Comparison of ENCODE assay signal across 22 cellular contexts in genomic region chr5:148905541-148905940, GRCh38.
A peak's percentile ranks its signal among the peaks of the same experiment; 100 is the strongest.
DNase-seq lines count a peak whose midpoint lies in the region; ATAC-seq, FAIRE-seq and TF ChIP-seq lines count a peak whose summit lies in the region.
"Had no signal": no experiment of that assay in that cellular context is flagged by ENCODE, and none has a peak within 500 bp of the region (broad histone marks: within the 10 kb centered on the region; RNA-seq: fewer than 3 reads in every experiment).

No MANE protein-coding gene starts in this region.

- H3K36me3 ChIP-seq in sigmoid colon (no peaks in the 10 kb centered on the region), small intestine (ENCODE audit: control insufficient read depth in 2 of 2, insufficient read depth in 2 of 2, low read length in 2 of 2) (no peaks in the 10 kb centered on the region)
- H3K36me3 ChIP-seq: Peyer's patch had no signal

- TF ChIP-seq CTCF in natural killer cell (IDR thresholded peaks at IDR 0.05) (no peak), sigmoid colon (IDR thresholded peaks at IDR 0.05) (no peak)

- POLR2A ChIA-PET in activated CD4-positive, alpha-beta memory T cell treated with anti-CD3 and anti-CD28 coated beads, Interleukin-2, amount 10 ng/mL, durations not matched to agents 7 days and 5 days (lab: Charles Lee) = no interaction called here

- H3K4me3 ChIP-seq in sigmoid colon (no peak overlapping the region), small intestine (ENCODE audit: low read depth in 1 of 2, low read length in 2 of 2) (no peak overlapping the region)
- H3K4me3 ChIP-seq: GM23248, Peyer's patch had no signal

- peaks cover 29 to 44% of the 10 kb centered on the region in 2 donors for H3K4me1 Mint-ChIP-seq in natural killer cell
- H3K4me1 Mint-ChIP-seq in natural killer cell treated with Interleukin-12 subunit alpha and Interleukin-12 subunit beta and Interleukin-15 and Interleukin-18, amount 100 ng/mL, for 72 hours (ENCODE audit: low read depth in 2 of 2) = peaks cover 15 to 23% of the 10 kb centered on the region in 2 donors
- H3K4me1 Mint-ChIP-seq in activated CD4-positive, alpha-beta memory T cell treated with anti-CD3 and anti-CD28 coated beads, Interleukin-2, amount 10 ng/mL, durations not matched to agents 7 days and 5 days = peaks cover 8% of the 10 kb centered on the region

- WGBS in sigmoid colon, 2 donors = 93 to 97% methylated on average over 1 of the region's 1 CpG
- WGBS in small intestine, 3 donors = 90 to 100% (median 90%) methylated on average over 1 of the region's 1 CpG

- H3K27ac Mint-ChIP-seq in natural killer cell = peak overlapping the region; percentile 30 to 41
- H3K27ac Mint-ChIP-seq in natural killer cell treated with Interleukin-12 subunit alpha and Interleukin-12 subunit beta and Interleukin-15 and Interleukin-18, amount 100 ng/mL, for 72 hours = no peak overlapping the region
- no peak overlapping the region for H3K27ac Mint-ChIP-seq in activated CD4-positive, alpha-beta memory T cell treated with anti-CD3 and anti-CD28 coated beads, Interleukin-2, amount 10 ng/mL, durations not matched to agents 7 days and 5 days
- H3K27ac Mint-ChIP-seq: B cell; CD8-positive, alpha-beta T cell had no signal

- H3K9me3 ChIP-seq in sigmoid colon (no peaks in the 10 kb centered on the region), small intestine (ENCODE audit: control insufficient read depth, low read depth) (no peaks in the 10 kb centered on the region)
- H3K9me3 ChIP-seq: Peyer's patch had no signal

- peak overlapping the region; percentile 27 for H3K27ac ChIP-seq in layer of hippocampus (ENCODE audit: low read depth, low read length)
- peak overlapping the region in 3 of 4 donors; percentile 66 to 78 (median 75) for H3K27ac ChIP-seq in sigmoid colon
- no peak overlapping the region for H3K27ac ChIP-seq in small intestine (ENCODE audit: low read depth in 1 of 2, low read length in 1 of 2)
- H3K27ac ChIP-seq: GM23248 had no signal

- H3K27me3 ChIP-seq in layer of hippocampus (ENCODE audit: control insufficient read depth, insufficient read depth, low read length) (no peaks in the 10 kb centered on the region), sigmoid colon (no peaks in the 10 kb centered on the region), small intestine (ENCODE audit: control insufficient read depth in 2 of 2, insufficient read depth in 2 of 2, low read length in 2 of 2) (no peaks in the 10 kb centered on the region)
- H3K27me3 ChIP-seq: Peyer's patch had no signal

- H3K36me3 Mint-ChIP-seq in natural killer cell = no peaks in the 10 kb centered on the region
- H3K36me3 Mint-ChIP-seq in natural killer cell treated with Interleukin-12 subunit alpha and Interleukin-12 subunit beta and Interleukin-15 and Interleukin-18, amount 100 ng/mL, for 72 hours = no peaks in the 10 kb centered on the region
- H3K36me3 Mint-ChIP-seq in activated CD4-positive, alpha-beta memory T cell treated with anti-CD3 and anti-CD28 coated beads, Interleukin-2, amount 10 ng/mL, durations not matched to agents 7 days and 5 days (ENCODE audit: low read depth) = no peaks in the 10 kb centered on the region
- H3K36me3 Mint-ChIP-seq: CD8-positive, alpha-beta T cell had no signal

- no peak for ATAC-seq in natural killer cell
- ATAC-seq in natural killer cell treated with Interleukin-12 subunit alpha and Interleukin-12 subunit beta and Interleukin-15 and Interleukin-18, amount 100 ng/mL, for 72 hours = no peak
- ATAC-seq: CD8-positive, alpha-beta T cell; HCT116 had no signal

- no peak for TF ChIP-seq POLR2A in sigmoid colon (IDR thresholded peaks at IDR 0.05)

- no peak for FAIRE-seq in small intestine (lab: Jason Lieb, UNC)
- FAIRE-seq: GM12892, GM19239 had no signal

- H3K27me3 Mint-ChIP-seq in natural killer cell (ENCODE audit: low read depth in 2 of 2) = no peaks in the 10 kb centered on the region
- no peaks in the 10 kb centered on the region for H3K27me3 Mint-ChIP-seq in natural killer cell treated with Interleukin-12 subunit alpha and Interleukin-12 subunit beta and Interleukin-15 and Interleukin-18, amount 100 ng/mL, for 72 hours
- H3K27me3 Mint-ChIP-seq in activated CD4-positive, alpha-beta memory T cell treated with anti-CD3 and anti-CD28 coated beads, Interleukin-2, amount 10 ng/mL, durations not matched to agents 7 days and 5 days = no peaks in the 10 kb centered on the region

- no peak overlapping the region for H3K4me3 Mint-ChIP-seq in natural killer cell
- H3K4me3 Mint-ChIP-seq in natural killer cell treated with Interleukin-12 subunit alpha and Interleukin-12 subunit beta and Interleukin-15 and Interleukin-18, amount 100 ng/mL, for 72 hours = no peak overlapping the region
- H3K4me3 Mint-ChIP-seq in activated CD4-positive, alpha-beta memory T cell treated with anti-CD3 and anti-CD28 coated beads, Interleukin-2, amount 10 ng/mL, durations not matched to agents 7 days and 5 days = no peak overlapping the region
- H3K4me3 Mint-ChIP-seq: B cell; CD8-positive, alpha-beta T cell had no signal

- H3K4me1 ChIP-seq in sigmoid colon (peaks cover 0 to 24% (median 11%) of the 10 kb centered on the region in 4 donors), small intestine (ENCODE audit: control insufficient read depth in 2 of 2, insufficient read depth in 1 of 2, low read depth in 1 of 2, low read length in 1 of 2) (peaks cover 0 to 6% of the 10 kb centered on the region in 2 donors)

- H3K9me3 Mint-ChIP-seq in natural killer cell = no peaks in the 10 kb centered on the region
- H3K9me3 Mint-ChIP-seq in natural killer cell treated with Interleukin-12 subunit alpha and Interleukin-12 subunit beta and Interleukin-15 and Interleukin-18, amount 100 ng/mL, for 72 hours = no peaks in the 10 kb centered on the region
- H3K9me3 Mint-ChIP-seq in activated CD4-positive, alpha-beta memory T cell treated with anti-CD3 and anti-CD28 coated beads, Interleukin-2, amount 10 ng/mL, durations not matched to agents 7 days and 5 days = no peaks in the 10 kb centered on the region
- H3K9me3 Mint-ChIP-seq: CD8-positive, alpha-beta T cell had no signal

- CTCF ChIA-PET in activated CD4-positive, alpha-beta memory T cell treated with anti-CD3 and anti-CD28 coated beads, Interleukin-2, amount 10 ng/mL, durations not matched to agents 7 days and 5 days (lab: Charles Lee) = no interaction called here

- intact Hi-C loops in natural killer cell (cut with micrococcal nuclease) = no loop called here
- intact Hi-C loops in sigmoid colon (cut with DNase I) = no loop called here

- DNase-seq in natural killer cell (no peak), sigmoid colon (no peak), COLO668 (lab: John Stamatoyannopoulos, UW; ENCODE audit: unreplicated experiment) (no peak), small intestine (no peak), NCI-H526 (lab: John Stamatoyannopoulos, UW) (no peak)
- no peak for DNase-seq in natural killer cell treated with Interleukin-12 subunit alpha and Interleukin-12 subunit beta and Interleukin-15 and Interleukin-18, amount 100 ng/mL, for 72 hours (ENCODE audit: low spot score)
- DNase-seq in activated CD4-positive, alpha-beta memory T cell treated with anti-CD3 and anti-CD28 coated beads, Interleukin-2, amount 10 ng/mL, durations not matched to agents 7 days and 5 days = no peak
- DNase-seq: CD8-positive, alpha-beta T cell; DND-41; GDM1; GM23248; NCI-H1105 treated with DMSO at 0.1 percent for 48 hours; NCI-H187; NCI-H446 treated with DMSO at 0.1 percent for 48 hours; NCI-H774; Peyer's patch; SHP77 had no signal

- TF ChIP-seq EP300 in sigmoid colon (IDR thresholded peaks at IDR 0.05) = no peak

Comparison
In these comparisons a context has a peak if more than half of its experiments do, and no peak if none do; other contexts are left out.
1. H3K27ac Mint-ChIP-seq: peak in natural killer cell (2 of 2); none in natural killer cell treated with Interleukin-12 subunit alpha and Interleukin-12 subunit beta and Interleukin-15 and Interleukin-18, amount 100 ng/mL, for 72 hours (0 of 2) and activated CD4-positive, alpha-beta memory T cell treated with anti-CD3 and anti-CD28 coated beads, Interleukin-2, amount 10 ng/mL, durations not matched to agents 7 days and 5 days (single experiment).
2. H3K27ac ChIP-seq: peak in layer of hippocampus (single experiment) and sigmoid colon (3 of 4); none in small intestine (0 of 2).